Comparison of ENCODE assay signal across 23 cellular contexts in genomic region chr3:46655271-46655670, GRCh38. TPM values are rescaled to one million over a fixed set of nuclear protein-coding genes. Genes with fewer than 3 reads are reported as not detected.
DNase-seq lines count a peak whose midpoint lies in the region; ATAC-seq and TF ChIP-seq lines count a peak whose summit lies in the region.
"Had no signal": no experiment of that assay in that cellular context is flagged by ENCODE, and none has a peak within 500 bp of the region (broad histone marks: within the 10 kb centered on the region; RNA-seq: fewer than 3 reads in every experiment).

No MANE protein-coding gene starts in this region.

- peaks cover 2% of the 10 kb centered on the region for H3K36me3 Mint-ChIP-seq in activated T-cell treated with anti-CD3 and anti-CD28 coated beads, Interleukin-2, amount 50 U/mL, for 4 hours (ENCODE audit: insufficient read depth)
- H3K36me3 Mint-ChIP-seq: CD8-positive, alpha-beta memory T cell had no signal

- peaks cover 36% of the 10 kb centered on the region for H3K4me1 ChIP-seq in BLaER1
- no peaks in the 10 kb centered on the region for H3K4me1 ChIP-seq in A673 (ENCODE audit: insufficient read depth, low read length, poor library complexity, severe bottlenecking)

- CTCF ChIA-PET in A673 (lab: Charles Lee), result no interaction called here

- no peak overlapping the region for H3K4me3 ChIP-seq in BLaER1
- no peak overlapping the region for H3K4me3 ChIP-seq in brain microvascular endothelial cell (ENCODE audit: low read depth, low read length)
- H3K4me3 ChIP-seq in fibroblast of the aortic adventitia (ENCODE audit: low read depth, low read length), result no peak overlapping the region
- H3K4me3 ChIP-seq in A673 (ENCODE audit: low read depth, low read length, poor library complexity, severe bottlenecking), result no peak overlapping the region

- DNase-seq in brain microvascular endothelial cell (peak; percentile 20), fibroblast of the aortic adventitia (ENCODE audit: low read depth) (peak; percentile 8), A673 (ENCODE audit: low spot score) (no peak)
- DNase-seq in activated T-cell treated with anti-CD3 and anti-CD28 coated beads, Interleukin-2, amount 50 U/mL, for 4 hours, result no peak
- DNase-seq: ACHN; C1 segment of cervical spinal cord; CD4-positive, CD25-positive, alpha-beta regulatory T cell; CD8-positive, alpha-beta memory T cell; COR-L47; DMS 273 treated with DMSO at 0.1 percent for 48 hours; DMS79; GDM1; GOT3; H7; HFFc6 had no signal

- POLR2A ChIA-PET in A673 (lab: Charles Lee; ENCODE audit: low non-redundant PET), result no interaction called here

- in situ Hi-C loops in brain microvascular endothelial cell (cut with HindIII; ENCODE audit: low pct_ligation_motif_present, low sequenced_read_pairs), result no loop called here

- H3K9me3 ChIP-seq in BLaER1, result peaks cover 14% of the 10 kb centered on the region
- H3K9me3 ChIP-seq in A673 (ENCODE audit: low read depth, low read length, poor library complexity, severe bottlenecking), result no peaks in the 10 kb centered on the region

- no peak overlapping the region for H3K4me3 Mint-ChIP-seq in activated T-cell treated with anti-CD3 and anti-CD28 coated beads, Interleukin-2, amount 50 U/mL, for 4 hours
- H3K4me3 Mint-ChIP-seq: CD4-positive, CD25-positive, alpha-beta regulatory T cell; CD8-positive, alpha-beta memory T cell; HFFc6 had no signal

- no peak for ATAC-seq in GM19452 (IDR thresholded peaks at IDR 0.05; ENCODE audit: unreplicated experiment)
- no peak for ATAC-seq in activated T-cell treated with anti-CD3 and anti-CD28 coated beads, Interleukin-2, amount 50 U/mL, for 4 hours
- ATAC-seq in GM18873 (IDR thresholded peaks at IDR 0.05; ENCODE audit: low FRiP score, unreplicated experiment), result no peak
- ATAC-seq: HCT116 had no signal

- no TSS peak for BruUV-seq in A673 (replicated peaks; lab: Mats Ljungman, UMichigan)

- TF ChIP-seq CTCF in brain microvascular endothelial cell (IDR thresholded peaks at IDR 0.05; ENCODE audit: low read depth, low read length, missing control alignments) (no peak), fibroblast of the aortic adventitia (IDR thresholded peaks at IDR 0.05; ENCODE audit: insufficient read depth, low read length) (no peak), A673 (conservative IDR thresholded peaks at IDR 0.05; ENCODE audit: low read depth, low read length) (no peak)

- H4K20me1 ChIP-seq in BLaER1, result no peaks in the 10 kb centered on the region

- peak overlapping the region; percentile 47; the same call in 1 of the 2 replicates for H3K4me2 ChIP-seq in BLaER1

- H3K9ac ChIP-seq in BLaER1, result no peak overlapping the region

- intact Hi-C loops in A673 (cut with micrococcal nuclease; ENCODE audit: unreplicated experiment), result no loop called here

- no peaks in the 10 kb centered on the region for H3K36me3 ChIP-seq in BLaER1
- H3K36me3 ChIP-seq in brain microvascular endothelial cell (replicated peaks), result no peaks in the 10 kb centered on the region
- H3K36me3 ChIP-seq in A673 (ENCODE audit: insufficient read depth, low read length, poor library complexity, severe bottlenecking), result no peaks in the 10 kb centered on the region

- peaks cover 7% of the 10 kb centered on the region for H3K9me3 Mint-ChIP-seq in activated T-cell treated with anti-CD3 and anti-CD28 coated beads, Interleukin-2, amount 50 U/mL, for 4 hours

- H3K27me3 Mint-ChIP-seq in activated T-cell treated with anti-CD3 and anti-CD28 coated beads, Interleukin-2, amount 50 U/mL, for 4 hours (ENCODE audit: low read depth), result peaks cover 13% of the 10 kb centered on the region

- H3K27ac ChIP-seq in BLaER1 (no peak overlapping the region), brain microvascular endothelial cell (no peak overlapping the region), A673 (ENCODE audit: low read depth, low read length, poor library complexity, severe bottlenecking) (no peak overlapping the region)
- H3K27ac ChIP-seq: HL-60 had no signal

- H3K4me1 Mint-ChIP-seq in activated T-cell treated with anti-CD3 and anti-CD28 coated beads, Interleukin-2, amount 50 U/mL, for 4 hours (ENCODE audit: low read depth), result no peaks in the 10 kb centered on the region
- H3K4me1 Mint-ChIP-seq: CD4-positive, CD25-positive, alpha-beta regulatory T cell; CD8-positive, alpha-beta memory T cell had no signal

- H3K27me3 ChIP-seq in BLaER1, result no peaks in the 10 kb centered on the region
- H3K27me3 ChIP-seq in brain microvascular endothelial cell (replicated peaks), result peaks cover 3% of the 10 kb centered on the region
- no peaks in the 10 kb centered on the region for H3K27me3 ChIP-seq in A673 (replicated peaks; ENCODE audit: insufficient read depth, low read depth, low read length, poor library complexity)

RNA-seq across cellular contexts. Expression of gene ALS2CL, which starts 38.2 kb away (rescaled TPM):
- total RNA-seq in fibroblast of the aortic adventitia (ENCODE audit: low replicate concordance) (0.16 and 0.18 TPM in 2 replicates), A673 (2021) (0.20 and 0.24 TPM in 2 replicates)
- total RNA-seq in activated T-cell treated with anti-CD3 and anti-CD28 coated beads, Interleukin-2, amount 50 U/mL, for 4 hours, result 1 to 10 TPM; 1.3 to 1.5 (median 1.4) TPM

RNA-seq across cellular contexts. Expression of gene FAM240A, which starts 42.9 kb away (rescaled TPM):
- total RNA-seq in fibroblast of the aortic adventitia (ENCODE audit: low replicate concordance) (not detected in 2 replicates), A673 (2021) (not detected in 2 replicates)
- total RNA-seq in activated T-cell treated with anti-CD3 and anti-CD28 coated beads, Interleukin-2, amount 50 U/mL, for 4 hours, result not detected
- total RNA-seq: A172; CD4-positive, CD25-positive, alpha-beta regulatory T cell; CD8-positive, alpha-beta memory T cell; Daoy; H7; HFFc6; HT1080 had no signal

RNA-seq across cellular contexts. Expression of gene TMIE, which starts 45.9 kb away (rescaled TPM):
- total RNA-seq in fibroblast of the aortic adventitia (ENCODE audit: low replicate concordance) (not detected in 2 replicates), A673 (2021) (0.17 TPM in 1 of 2 replicates, not detected in the other)
- total RNA-seq in activated T-cell treated with anti-CD3 and anti-CD28 coated beads, Interleukin-2, amount 50 U/mL, for 4 hours, result under 1 TPM; 0.16 to 0.71 (median 0.40) TPM
- total RNA-seq: A172, Daoy, HFFc6, HT1080 had no signal

Comparison
In these comparisons a context has a peak if more than half of its experiments do, and no peak if none do; other contexts are left out.
1. DNase-seq: peak in brain microvascular endothelial cell (single experiment) and fibroblast of the aortic adventitia (single experiment); none in activated T-cell treated with anti-CD3 and anti-CD28 coated beads, Interleukin-2, amount 50 U/mL, for 4 hours (single experiment) and A673 (single experiment).